14 cellular contexts compared by ENCODE assay signal in the genomic region with DNA sequence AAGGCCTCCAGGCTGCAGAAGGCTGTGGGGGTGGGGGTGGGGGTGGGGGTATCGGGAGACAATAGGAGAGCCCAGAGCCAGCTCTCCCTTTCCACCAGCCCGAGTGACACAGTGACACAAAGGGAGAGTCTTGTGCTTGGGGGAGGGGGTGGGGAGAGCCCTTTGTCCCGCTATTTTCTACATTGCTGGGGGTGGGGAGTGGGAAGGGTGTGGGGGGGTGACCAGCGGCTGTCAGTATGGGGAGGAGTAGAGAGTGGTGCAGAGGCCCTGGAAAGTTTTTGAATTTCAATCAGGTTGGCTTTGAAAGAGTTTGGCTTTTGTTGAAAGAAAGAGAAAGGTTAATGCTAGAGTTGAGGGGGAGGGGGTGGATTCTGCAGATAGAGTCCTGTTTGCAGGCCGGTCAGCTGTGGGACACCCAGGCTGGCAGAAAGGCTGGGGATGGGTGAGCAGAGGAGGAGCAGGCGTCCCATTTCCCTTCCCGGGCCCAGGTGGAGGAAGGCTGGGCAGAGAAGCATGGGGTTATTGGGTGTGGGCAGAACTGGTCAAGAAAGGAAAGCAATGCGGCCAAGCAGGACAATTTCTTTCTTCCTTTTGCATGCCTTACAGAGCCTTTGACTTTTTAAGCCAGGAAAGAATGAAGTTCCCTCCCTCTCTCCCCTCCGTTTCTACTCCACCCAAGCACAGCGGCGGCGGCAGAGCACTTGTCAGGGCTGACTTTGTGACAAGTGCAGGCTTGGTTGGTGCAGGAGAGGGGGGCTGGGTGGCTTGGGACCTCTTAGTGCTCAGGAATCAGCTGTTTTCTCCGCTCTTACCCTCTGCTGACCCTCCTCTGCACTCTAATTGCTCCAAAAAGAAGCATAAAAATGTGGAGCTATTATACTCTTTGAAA.
DNase-seq lines count a peak whose midpoint lies in the region; ATAC-seq and TF ChIP-seq lines count a peak whose summit lies in the region.
"Had no signal": no experiment of that assay in that cellular context is flagged by ENCODE, and none has a peak within 500 bp of the region (broad histone marks: within the 10 kb centered on the region; RNA-seq: fewer than 3 reads in every experiment).

No MANE protein-coding gene starts in this region.

- H3K9me3 Mint-ChIP-seq in activated T-cell treated with anti-CD3 and anti-CD28 coated beads, Interleukin-2, amount 50 U/mL, for 24 hours, result no peaks in the 10 kb centered on the region
- H3K9me3 Mint-ChIP-seq: activated naive CD4-positive, alpha-beta T cell treated with anti-CD3 and anti-CD28 coated beads, Interleukin-2, amount 50 U/mL, for 72 hours; natural killer cell had no signal

- no peak for TF ChIP-seq CTCF in gastroesophageal sphincter (IDR thresholded peaks at IDR 0.05)
- TF ChIP-seq CTCF in thyroid gland (IDR thresholded peaks at IDR 0.05), result no peak
- no peak for TF ChIP-seq CTCF in MM.1S (IDR thresholded peaks at IDR 0.05; ENCODE audit: low read length)

- peak overlapping the region; percentile 36 for H3K4me2 ChIP-seq in mesendoderm (ENCODE audit: low read length)
- no peak overlapping the region for H3K4me2 ChIP-seq in MM.1S (ENCODE audit: low read depth, low read length)

- no peaks in the 10 kb centered on the region for H3K4me1 Mint-ChIP-seq in activated T-cell treated with anti-CD3 and anti-CD28 coated beads, Interleukin-2, amount 50 U/mL, for 24 hours (ENCODE audit: low read depth)
- H3K4me1 Mint-ChIP-seq: natural killer cell had no signal

- H3K27ac ChIP-seq in gastroesophageal sphincter (peak overlapping the region in 1 of 4 donors; percentile 22), mesendoderm (ENCODE audit: low read depth, low read length) (peak overlapping the region; percentile 39), thyroid gland (peak overlapping the region in 2 of 3 donors; percentile 23 to 24), MM.1S (ENCODE audit: low read length) (no peak overlapping the region)
- H3K27ac ChIP-seq: stomach had no signal

- TF ChIP-seq POLR2A in gastroesophageal sphincter (IDR thresholded peaks at IDR 0.05) (no peak), thyroid gland (IDR thresholded peaks at IDR 0.05) (no peak)

- peaks cover 0 to 32% (median 0%) of the 10 kb centered on the region in 3 donors for H3K4me1 ChIP-seq in gastroesophageal sphincter
- H3K4me1 ChIP-seq in mesendoderm (ENCODE audit: control insufficient read depth, low read depth, low read length), result peaks cover 7% of the 10 kb centered on the region
- H3K4me1 ChIP-seq in thyroid gland, result peaks cover 11 to 15% of the 10 kb centered on the region in 2 donors
- H3K4me1 ChIP-seq in MM.1S (ENCODE audit: low read length), result no peaks in the 10 kb centered on the region

- WGBS in gastroesophageal sphincter (ENCODE audit: low coverage in 1 of 2), 2 donors, result 44 to 76% methylated on average over 5 to 11 of the region's 13 CpGs
- WGBS in mesendoderm (ENCODE audit: extremely low coverage, insufficient coverage, low lambda C conversion rate), result no CpG with 5 or more reads among the region's 13 CpGs
- WGBS in thyroid gland, 2 donors, result 10 to 20% methylated on average over 13 of the region's 13 CpGs

- H4K8ac ChIP-seq in mesendoderm (ENCODE audit: low read depth, low read length), result peak overlapping the region; percentile 69

- H3K9ac ChIP-seq in mesendoderm (ENCODE audit: low read length), result peak overlapping the region; percentile 20
- H3K9ac ChIP-seq in MM.1S (ENCODE audit: low read length), result no peak overlapping the region

- no peaks in the 10 kb centered on the region for H3K9me2 ChIP-seq in MM.1S (replicated peaks; ENCODE audit: insufficient read depth, low read length)

- H3K79me1 ChIP-seq in mesendoderm (ENCODE audit: low read length), result no peaks in the 10 kb centered on the region

- intact Hi-C loops in thyroid gland (cut with DNase I), result no loop called here

- no peak overlapping the region for H2BK5ac ChIP-seq in mesendoderm (ENCODE audit: low read length)

- H2BK120ac ChIP-seq in mesendoderm (ENCODE audit: low read depth, low read length), result peak overlapping the region; percentile 65

- H2AK5ac ChIP-seq in mesendoderm (ENCODE audit: low read length), result no peak overlapping the region

- H2BK15ac ChIP-seq in mesendoderm (replicated peaks; ENCODE audit: low read depth), result peak overlapping the region; percentile 15

- TF ChIP-seq EP300 in gastroesophageal sphincter (IDR thresholded peaks at IDR 0.05), result no peak

- H3K4ac ChIP-seq in mesendoderm (ENCODE audit: low read depth, low read length), result peak overlapping the region; percentile 63

- H3K36me3 ChIP-seq in gastroesophageal sphincter (no peaks in the 10 kb centered on the region), mesendoderm (ENCODE audit: control insufficient read depth, insufficient read depth, low read length) (no peaks in the 10 kb centered on the region), thyroid gland (no peaks in the 10 kb centered on the region), MM.1S (replicated peaks; ENCODE audit: insufficient read depth, low read length) (no peaks in the 10 kb centered on the region)
- H3K36me3 ChIP-seq: stomach had no signal

- ATAC-seq in gastroesophageal sphincter, result peak; percentile 36
- ATAC-seq: activated naive CD4-positive, alpha-beta T cell treated with anti-CD3 and anti-CD28 coated beads, Interleukin-2, amount 50 U/mL, for 72 hours; natural killer cell had no signal

- H3K9me3 ChIP-seq in gastroesophageal sphincter, result no peaks in the 10 kb centered on the region
- no peaks in the 10 kb centered on the region for H3K9me3 ChIP-seq in thyroid gland
- H3K9me3 ChIP-seq in MM.1S (replicated peaks; ENCODE audit: insufficient read depth, low read length), result no peaks in the 10 kb centered on the region
- H3K9me3 ChIP-seq: stomach had no signal

- H2AFZ ChIP-seq in MM.1S (ENCODE audit: low read length), result no peak overlapping the region

- H3K56ac ChIP-seq in mesendoderm (ENCODE audit: low read length), result peak overlapping the region; percentile 68

- H3K4me3 ChIP-seq in gastroesophageal sphincter (peak overlapping the region in 1 of 2 donors; percentile 9), mesendoderm (ENCODE audit: low read length) (no peak overlapping the region), thyroid gland (replicated peaks in 1 of 3) (no peak overlapping the region), MM.1S (ENCODE audit: low read length) (no peak overlapping the region)

- no peak overlapping the region for H3K23ac ChIP-seq in mesendoderm (ENCODE audit: low read length)

- no peaks in the 10 kb centered on the region for H3K36me3 Mint-ChIP-seq in activated T-cell treated with anti-CD3 and anti-CD28 coated beads, Interleukin-2, amount 50 U/mL, for 24 hours (ENCODE audit: low read depth)
- H3K36me3 Mint-ChIP-seq: activated naive CD4-positive, alpha-beta T cell treated with anti-CD3 and anti-CD28 coated beads, Interleukin-2, amount 50 U/mL, for 72 hours; natural killer cell had no signal

- DNase-seq in NCI-H2227 (lab: John Stamatoyannopoulos, UW; ENCODE audit: unreplicated experiment) (peak; percentile 68), NCI-H2227 treated with DMSO at 0.1 percent for 48 hours (lab: John Stamatoyannopoulos, UW) (no peak), mesendoderm (peak; percentile 47), thyroid gland (peak; percentile 78 to 89), DMS53 treated with DMSO at 0.1 percent for 48 hours (lab: John Stamatoyannopoulos, UW; ENCODE audit: unreplicated experiment) (no peak), MM.1S (no peak)
- no peak for DNase-seq in activated T-cell treated with anti-CD3 and anti-CD28 coated beads, Interleukin-2, amount 50 U/mL, for 24 hours
- DNase-seq: activated CD8-positive, alpha-beta memory T cell treated with anti-CD3 and anti-CD28 coated beads for 24 hours; KG1; natural killer cell; stimulated activated CD4-positive, alpha-beta T cell treated with anti-CD3 and anti-CD28 coated beads, Interleukin-2, amount 100 ng/mL, for 48 hours; stomach had no signal

- H3K27me3 ChIP-seq in gastroesophageal sphincter (peaks cover 14% of the 10 kb centered on the region), mesendoderm (ENCODE audit: insufficient read depth, low read length, poor library complexity) (no peaks in the 10 kb centered on the region), thyroid gland (no peaks in the 10 kb centered on the region), MM.1S (replicated peaks; ENCODE audit: insufficient read depth, low read length) (peaks cover 8% of the 10 kb centered on the region; the same call in 1 of the 2 replicates)

- no peak overlapping the region for H3K4me3 Mint-ChIP-seq in activated T-cell treated with anti-CD3 and anti-CD28 coated beads, Interleukin-2, amount 50 U/mL, for 24 hours
- H3K4me3 Mint-ChIP-seq: natural killer cell had no signal

- H3K27me3 Mint-ChIP-seq in activated T-cell treated with anti-CD3 and anti-CD28 coated beads, Interleukin-2, amount 50 U/mL, for 24 hours, result no peaks in the 10 kb centered on the region

- H4K5ac ChIP-seq in mesendoderm (ENCODE audit: low read length), result no peak overlapping the region

- H4K20me1 ChIP-seq in MM.1S (ENCODE audit: insufficient read depth, low read length), result no peaks in the 10 kb centered on the region

- H3K18ac ChIP-seq in mesendoderm (ENCODE audit: low read length), result peak overlapping the region; percentile 96

- no peaks in the 10 kb centered on the region for H3F3A ChIP-seq in MM.1S (ENCODE audit: insufficient read depth, low read length)

- no peak overlapping the region for H3K27ac Mint-ChIP-seq in activated T-cell treated with anti-CD3 and anti-CD28 coated beads, Interleukin-2, amount 50 U/mL, for 24 hours
- H3K27ac Mint-ChIP-seq: natural killer cell had no signal

- H3K79me2 ChIP-seq in mesendoderm (ENCODE audit: control insufficient read depth, insufficient read depth, low read length) (no peaks in the 10 kb centered on the region), MM.1S (ENCODE audit: low read length) (no peaks in the 10 kb centered on the region)

Comparison
In these comparisons a context has a peak if more than half of its experiments do, and no peak if none do; other contexts are left out.
1. DNase-seq: peak in NCI-H2227 (single experiment), mesendoderm (single experiment) and thyroid gland (2 of 2); none in NCI-H2227 treated with DMSO at 0.1 percent for 48 hours (single experiment), DMS53 treated with DMSO at 0.1 percent for 48 hours (single experiment), activated T-cell treated with anti-CD3 and anti-CD28 coated beads, Interleukin-2, amount 50 U/mL, for 24 hours (single experiment) and MM.1S (single experiment).